In genomic region chr13:94192576-94192975, GRCh38 we compare ENCODE assay signal across 8 cellular contexts.
DNase-seq lines count a peak whose midpoint lies in the region; TF ChIP-seq lines count a peak whose summit lies in the region.

No MANE protein-coding gene starts in this region.

- H3K4me3 ChIP-seq in Karpas-422 (ENCODE audit: low read length) (no peak overlapping the region), adipocyte (ENCODE audit: low read length) (no peak overlapping the region)

- no peak overlapping the region for H3K9ac ChIP-seq in Karpas-422 (ENCODE audit: low read length)
- no peak overlapping the region for H3K9ac ChIP-seq in adipocyte (ENCODE audit: low read length)

- DNase-seq in activated CD4-positive, alpha-beta T cell treated with anti-CD3 and anti-CD28 coated beads for 48 hours: peak; percentile 22
- DNase-seq in activated CD4-positive, alpha-beta T cell treated with anti-CD3 and anti-CD28 coated beads for 1 hour: no peak
- DNase-seq in Karpas-422 (peak; percentile 67), adipocyte (ENCODE audit: low read depth) (peak; percentile 39), myocyte (ENCODE audit: low read depth) (peak; percentile 35), RWPE1 (ENCODE audit: low spot score) (no peak), NCI-H345 (lab: John Stamatoyannopoulos, UW) (no peak)
- DNase-seq in activated effector memory CD4-positive, alpha-beta T cell treated with anti-CD3 and anti-CD28 coated beads, Interleukin-2, amount 50 U/mL, for 16 hours: no peak

- H4K20me1 ChIP-seq in Karpas-422 (ENCODE audit: insufficient read depth, low read depth, low read length): no peaks in the 10 kb centered on the region

- H3K9me2 ChIP-seq in Karpas-422 (replicated peaks; ENCODE audit: insufficient read depth, low read length): no peaks in the 10 kb centered on the region

- H3K36me3 ChIP-seq in Karpas-422 (ENCODE audit: insufficient read depth, low read length) (no peaks in the 10 kb centered on the region), adipocyte (ENCODE audit: control insufficient read depth, insufficient read depth, low read length, severe bottlenecking) (no peaks in the 10 kb centered on the region)

- no peaks in the 10 kb centered on the region for H3K79me2 ChIP-seq in Karpas-422 (ENCODE audit: low read length)

- no peak overlapping the region for H2AFZ ChIP-seq in Karpas-422 (ENCODE audit: low read length)

- no peaks in the 10 kb centered on the region for H3K27me3 ChIP-seq in Karpas-422 (ENCODE audit: low read length)
- H3K27me3 ChIP-seq in adipocyte (replicated peaks; ENCODE audit: control insufficient read depth, insufficient read depth, low read length): no peaks in the 10 kb centered on the region

- H3K27ac ChIP-seq in Karpas-422 (ENCODE audit: low read length): no peak overlapping the region
- no peak overlapping the region for H3K27ac ChIP-seq in RWPE1

- POLR2A ChIA-PET in RWPE1 (lab: Yijun Ruan, JAX; ENCODE audit: low non-redundant PET): no interaction called here

- no peak overlapping the region for H3K4me2 ChIP-seq in Karpas-422 (ENCODE audit: low read depth, low read length, poor library complexity, severe bottlenecking)

- H3K4me1 ChIP-seq in Karpas-422 (ENCODE audit: low read length): no peaks in the 10 kb centered on the region
- peaks cover 19% of the 10 kb centered on the region for H3K4me1 ChIP-seq in adipocyte (ENCODE audit: control insufficient read depth, insufficient read depth, low read length)

- CTCF ChIA-PET in RWPE1 (lab: Yijun Ruan, JAX): interaction anchor here (0.6 to 0.7 kb wide), 2 partner anchors 55 to 166 kb away, joined by 3 to 4 read pairs; no protein-coding TSS in a partner anchor

- H3K9me3 ChIP-seq in Karpas-422 (ENCODE audit: low read length) (no peaks in the 10 kb centered on the region), adipocyte (ENCODE audit: control insufficient read depth, low read length) (no peaks in the 10 kb centered on the region)

- no peak; the same call in 1 of the 2 replicates for TF ChIP-seq CTCF in RWPE1 (conservative IDR thresholded peaks at IDR 0.05; ENCODE audit: low read depth)

Comparison
In these comparisons a context has a peak if more than half of its experiments do, and no peak if none do; other contexts are left out.
1. DNase-seq: peak in activated CD4-positive, alpha-beta T cell treated with anti-CD3 and anti-CD28 coated beads for 48 hours (single experiment), Karpas-422 (single experiment), adipocyte (single experiment) and myocyte (single experiment); none in activated CD4-positive, alpha-beta T cell treated with anti-CD3 and anti-CD28 coated beads for 1 hour (single experiment), activated effector memory CD4-positive, alpha-beta T cell treated with anti-CD3 and anti-CD28 coated beads, Interleukin-2, amount 50 U/mL, for 16 hours (single experiment), RWPE1 (single experiment) and NCI-H345 (single experiment).